8 cellular contexts compared by ENCODE assay signal in genomic region chr15:42920281-42921048, GRCh38. TPM values are rescaled to one million over a fixed set of nuclear protein-coding genes. Genes with fewer than 3 reads are reported as not detected.
DNase-seq lines count a peak whose midpoint lies in the region; ATAC-seq and TF ChIP-seq lines count a peak whose summit lies in the region.

TSS of gene TTBK2 (minus strand) at chr15:42920778. CDS start at chr15:42878617, 42,161 bp downstream.

- H3K27me3 Mint-ChIP-seq in activated naive CD4-positive, alpha-beta T cell treated with anti-CD3 and anti-CD28 coated beads, Interleukin-2, amount 50 U/mL, for 24 hours: no peaks in the 10 kb centered on the region

- H3K4me3 ChIP-seq in SK-N-SH (ENCODE audit: low read depth in 2 of 2, low read length in 1 of 2): peak within 1 kb of the TSS; percentile 77 to 85

- H3K79me2 ChIP-seq in SK-N-SH (ENCODE audit: insufficient read depth): peaks cover 49% of the 10 kb centered on the region

- TF ChIP-seq RAD21 in SK-N-SH (IDR thresholded peaks at IDR 0.05; ENCODE audit: low read length): no peak

- H3K27me3 ChIP-seq in SK-N-SH (ENCODE audit: insufficient read depth): no peaks in the 10 kb centered on the region

- H3K4me2 ChIP-seq in SK-N-SH: peak within 1 kb of the TSS; percentile 81

- H3K36me3 Mint-ChIP-seq in activated naive CD4-positive, alpha-beta T cell treated with anti-CD3 and anti-CD28 coated beads, Interleukin-2, amount 50 U/mL, for 24 hours: no peaks in the 10 kb centered on the region

- CTCF ChIA-PET in SK-N-SH (lab: Yijun Ruan, JAX): interaction anchor here (1.0 kb wide), 1 partner anchor 217 kb away, joined by 3 read pairs; no protein-coding TSS in a partner anchor

- TF ChIP-seq EP300 in SK-N-SH (IDR thresholded peaks at IDR 0.05; ENCODE audit: borderline replicate concordance in 1 of 2, low read depth in 1 of 2, low read length in 1 of 2): no peak; a peak in 1 of 4 replicates

- H3K27ac ChIP-seq in SK-N-SH (ENCODE audit: low read depth in 2 of 2, low read length in 1 of 2): peak within 1 kb of the TSS; percentile 54 to 75
- peak within 1 kb of the TSS; percentile 79 for H3K27ac ChIP-seq in temporal lobe (ENCODE audit: low read depth, low read length)

- 1% methylated on average over 14 of the region's 75 CpGs for WGBS in SK-N-SH (ENCODE audit: low lambda C conversion rate)

- ATAC-seq in HG02571 (IDR thresholded peaks at IDR 0.05; ENCODE audit: unreplicated experiment): peak; percentile 94

- H4K20me1 ChIP-seq in SK-N-SH (ENCODE audit: insufficient read depth): no peaks in the 10 kb centered on the region

- H3K4me1 Mint-ChIP-seq in activated naive CD4-positive, alpha-beta T cell treated with anti-CD3 and anti-CD28 coated beads, Interleukin-2, amount 50 U/mL, for 24 hours: peaks cover 30% of the 10 kb centered on the region

- H3K4me3 Mint-ChIP-seq in activated naive CD4-positive, alpha-beta T cell treated with anti-CD3 and anti-CD28 coated beads, Interleukin-2, amount 50 U/mL, for 24 hours: peak within 1 kb of the TSS; percentile 98

- H3K9me2 ChIP-seq in SK-N-SH: no peaks in the 10 kb centered on the region

- DNase-seq in GM04504 (ENCODE audit: low read depth): peak; percentile 99
- peak; percentile 94 for DNase-seq in NCI-H1048 (lab: John Stamatoyannopoulos, UW)
- DNase-seq in SK-N-SH: peak; percentile 95
- peak; percentile 94 for DNase-seq in glomerular endothelial cell (ENCODE audit: extremely low read depth, low read depth, low spot score)
- DNase-seq in occipital lobe (lab: John Stamatoyannopoulos, UW): peak; percentile 99

- POLR2A ChIA-PET in SK-N-SH (lab: Yijun Ruan, JAX): no interaction called here

- no peak for TF ChIP-seq CTCF in SK-N-SH (IDR thresholded peaks at IDR 0.05)

- no peaks in the 10 kb centered on the region for H3K9me3 Mint-ChIP-seq in activated naive CD4-positive, alpha-beta T cell treated with anti-CD3 and anti-CD28 coated beads, Interleukin-2, amount 50 U/mL, for 24 hours

- peak within 1 kb of the TSS; percentile 97 for H3K27ac Mint-ChIP-seq in activated naive CD4-positive, alpha-beta T cell treated with anti-CD3 and anti-CD28 coated beads, Interleukin-2, amount 50 U/mL, for 24 hours

- H3F3A ChIP-seq in SK-N-SH (replicated peaks; ENCODE audit: insufficient read depth): peaks cover 4% of the 10 kb centered on the region

- peak within 1 kb of the TSS; percentile 100 for H2AFZ ChIP-seq in SK-N-SH (ENCODE audit: low read depth)

- H3K9me3 ChIP-seq in SK-N-SH: no peaks in the 10 kb centered on the region

- H3K36me3 ChIP-seq in SK-N-SH (replicated peaks in 1 of 2; ENCODE audit: control insufficient read depth in 1 of 2, insufficient read depth in 2 of 2, low read length in 1 of 2): no peaks in the 10 kb centered on the region

- H3K9ac ChIP-seq in SK-N-SH: peak within 1 kb of the TSS; percentile 73

- H3K4me1 ChIP-seq in SK-N-SH (ENCODE audit: control insufficient read depth in 1 of 2, insufficient read depth in 2 of 2, low read depth in 1 of 2, low read length in 1 of 2): peaks cover 0 to 4% of the 10 kb centered on the region in 2 experiments; a peak in 2 of 4 replicates

TF ChIP-seq in SK-N-SH, 30 proteins besides CTCF, POLR2A, EP300 and RAD21:
- TF ChIP-seq RFX5 (IDR thresholded peaks at IDR 0.05; ENCODE audit: low read length) (no peak), CHD2 (IDR thresholded peaks at IDR 0.05; ENCODE audit: low read length, partially characterized antibody) (peak; percentile 96), USF2 (IDR thresholded peaks at IDR 0.05; ENCODE audit: borderline replicate concordance, low read depth, low read length) (no peak), TAF1 (IDR thresholded peaks at IDR 0.05; ENCODE audit: borderline replicate concordance, low read depth, low read length) (no peak), FOSL2 (IDR thresholded peaks at IDR 0.05; ENCODE audit: borderline replicate concordance, low read depth) (no peak), MXI1 (IDR thresholded peaks at IDR 0.05; ENCODE audit: low read depth, low read length) (peak; percentile 40), YY1 (IDR thresholded peaks at IDR 0.05; ENCODE audit: low read depth) (no peak), ELF1 (IDR thresholded peaks at IDR 0.05) (no peak), PBX3 (IDR thresholded peaks at IDR 0.05) (peak; percentile 100), MAX (IDR thresholded peaks at IDR 0.05; ENCODE audit: low read depth) (peak; percentile 40), POLR2AphosphoS5 (IDR thresholded peaks at IDR 0.05; ENCODE audit: low read depth, low read length) (peak; percentile 70), IRF3 (IDR thresholded peaks at IDR 0.05; ENCODE audit: low read depth, low read length) (peak; percentile 97), TCF12 (IDR thresholded peaks at IDR 0.05) (no peak)
TF ChIP-seq in SK-N-SH: peak in this region for 6.

RNA-seq across cellular contexts. Expression of gene TTBK2, which starts in this region (rescaled TPM):
- polyA plus RNA-seq in SK-N-SH (2012; rRNA removed): 4.5 and 6.4 TPM in 2 replicates
- 4.7 and 4.9 TPM in 2 replicates for polyA plus RNA-seq in SK-N-SH (2012; cell fraction: cytosol; rRNA removed)
- polyA plus RNA-seq in SK-N-SH (2012; cell fraction: nucleus; rRNA removed): 8.9 and 13.9 TPM in 2 replicates
- total RNA-seq in glomerular endothelial cell (6.4 and 15.5 TPM in 2 replicates), occipital lobe (34.3 TPM), temporal lobe (33.9 TPM)

Comparison
In these comparisons a context has a peak if more than half of its experiments do, and no peak if none do; other contexts are left out.
1. Peak in every context shown above with its lines: DNase-seq, ATAC-seq, H3K4me3 ChIP-seq and H3K27ac ChIP-seq.